Comparison of ENCODE assay signal across 22 cellular contexts in the genomic region with DNA sequence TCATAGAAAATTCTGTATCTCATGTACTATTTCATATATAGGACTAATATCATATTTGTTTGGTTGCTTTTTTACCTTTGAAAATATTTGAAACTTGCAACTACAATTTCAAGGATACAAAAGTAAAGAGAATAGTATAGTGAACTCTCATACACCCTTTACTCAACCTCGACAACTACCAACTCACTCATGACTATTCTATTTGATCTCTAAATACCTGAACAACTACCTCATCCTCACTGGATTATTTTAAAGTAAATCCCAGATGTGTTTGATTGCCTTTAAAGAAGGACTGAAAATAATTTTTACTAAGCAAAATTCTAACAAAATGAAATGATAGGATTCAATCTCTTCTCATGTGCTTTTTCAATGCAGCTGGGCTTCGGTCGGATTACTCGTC. TPM values are rescaled to one million over a fixed set of nuclear protein-coding genes. Genes with fewer than 3 reads are reported as not detected.
"Had no signal": no experiment of that assay in that cellular context is flagged by ENCODE, and none has a peak within 500 bp of the region (broad histone marks: within the 10 kb centered on the region; RNA-seq: fewer than 3 reads in every experiment).

No MANE protein-coding gene starts in this region.

- H3K36me3 ChIP-seq: ovary, right lobe of liver, stomach had no signal

- H3K27me3 ChIP-seq: ovary, right lobe of liver, stomach had no signal

- FAIRE-seq: small intestine had no signal

- H3K9me3 ChIP-seq: ovary, psoas muscle, right lobe of liver, stomach had no signal

- H3K4me3 ChIP-seq: ovary, psoas muscle, right lobe of liver, stomach had no signal

- ATAC-seq: activated CD4-positive, CD25-positive, alpha-beta regulatory T cell treated with anti-CD3 and anti-CD28 coated beads, Interleukin-2, amount 50 U/mL, for 24 hours; activated T-cell treated with anti-CD3 and anti-CD28 coated beads, Interleukin-2, amount 50 U/mL, for 4 hours; left cardiac atrium; naive thymus-derived CD4-positive, alpha-beta T cell; psoas muscle; right lobe of liver had no signal

- DNase-seq: activated CD4-positive, alpha-beta T cell treated with anti-CD3 and anti-CD28 coated beads, Interleukin-2, amount 50 U/mL, for 1 hour; activated CD8-positive, alpha-beta memory T cell treated with anti-CD3 and anti-CD28 coated beads, Interleukin-2, amount 50 U/mL, for 4 hours; activated naive CD4-positive, alpha-beta T cell treated with anti-CD3 and anti-CD28 coated beads for 36 hours; activated T-cell treated with anti-CD3 and anti-CD28 coated beads, Interleukin-2, amount 50 U/mL, for 4 hours; aorta; left cardiac atrium; mesendoderm; naive thymus-derived CD4-positive, alpha-beta T cell; ovary; psoas muscle; right lobe of liver; small intestine; stimulated activated CD4-positive, alpha-beta T cell treated with anti-CD3 and anti-CD28 coated beads, Interleukin-15, amount 100 ng/mL, for 24 hours; stimulated activated CD4-positive, alpha-beta T cell treated with anti-CD3 and anti-CD28 coated beads, Interleukin-4, amount 100 ng/mL, for 1 hour; stomach; trophoblast cell had no signal

- H3K27ac ChIP-seq: ovary, psoas muscle, right lobe of liver, stomach had no signal

RNA-seq across cellular contexts. Expression of a gene that starts 12.1 kb away (rescaled TPM):
- total RNA-seq: activated naive CD4-positive, alpha-beta T cell treated with anti-CD3 and anti-CD28 coated beads for 36 hours; activated T-cell treated with anti-CD3 and anti-CD28 coated beads, Interleukin-2, amount 50 U/mL, for 4 hours; aorta; epithelial cell of proximal tubule; fibroblast of lung; left cardiac atrium; naive thymus-derived CD4-positive, alpha-beta T cell; psoas muscle; right lobe of liver; T-helper 1 cell treated with Interleukin-12 subunit alpha and Interleukin-12 subunit beta and Interleukin-4 antibody, amounts not matched to agents 30 ng/mL and 1 ng/mL, for 36 hours; temporal lobe had no signal
- polyA plus RNA-seq: aorta, fibroblast of lung, ovary, psoas muscle had no signal

RNA-seq across cellular contexts. Expression of a gene that starts 47.9 kb away (rescaled TPM):
- total RNA-seq: aorta, left cardiac atrium, mucosa of gallbladder, ovary, psoas muscle, right lobe of liver had no signal
- polyA plus RNA-seq: aorta; naive thymus-derived CD4-positive, alpha-beta T cell had no signal
